Comparison of ENCODE assay signal across 1 cellular context in genomic region chr19:50794074-50794777, GRCh38.
TF ChIP-seq lines count a peak whose summit lies in the region.

No MANE protein-coding gene starts in this region.

TF ChIP-seq in HEK293, 187 proteins besides CTCF, POLR2A, EP300 and RAD21 (continued from another document):
- 0 out of 2 replicates have a peak, but pooled peaks have one; percentile 29 for TF ChIP-seq PBX3 (CRISPR knock-in tag; IDR thresholded peaks at IDR 0.05)
